28 cellular contexts compared by ENCODE assay signal in genomic region chr22:47570851-47571250, GRCh38.
A peak's percentile ranks its signal among the peaks of the same experiment; 100 is the strongest.
DNase-seq lines count a peak whose midpoint lies in the region; ATAC-seq, FAIRE-seq and TF ChIP-seq lines count a peak whose summit lies in the region.
"Had no signal": no experiment of that assay in that cellular context is flagged by ENCODE, and none has a peak within 500 bp of the region (broad histone marks: within the 10 kb centered on the region; RNA-seq: fewer than 3 reads in every experiment).

No MANE protein-coding gene starts in this region.

- H3K9me3 Mint-ChIP-seq in osteocyte (ENCODE audit: unreplicated experiment) (peaks cover 48% of the 10 kb centered on the region), type B pancreatic cell (peaks cover 4% of the 10 kb centered on the region)
- H3K9me3 Mint-ChIP-seq: CD8-positive, alpha-beta memory T cell had no signal

- H3K9ac ChIP-seq in HepG2 (ENCODE audit: insufficient read depth, low read depth, low read length): no peak overlapping the region
- H3K9ac ChIP-seq: BLaER1 had no signal

- H3K4me3 ChIP-seq in right lobe of liver: no peak overlapping the region
- no peak overlapping the region for H3K4me3 ChIP-seq in HepG2 (replicated peaks in 1 of 3; ENCODE audit: insufficient read depth in 1 of 3, low read depth in 2 of 3, low read length in 3 of 3)
- H3K4me3 ChIP-seq in ascending aorta: no peak overlapping the region
- H3K4me3 ChIP-seq: BLaER1, GM12878 had no signal

- POLR2A ChIA-PET in HepG2 (lab: Yijun Ruan, JAX): no interaction called here

- H3K79me2 ChIP-seq in HepG2 (ENCODE audit: insufficient read depth, low read length): no peaks in the 10 kb centered on the region

- H3K4me1 Mint-ChIP-seq in osteocyte (ENCODE audit: unreplicated experiment): no peaks in the 10 kb centered on the region
- no peaks in the 10 kb centered on the region for H3K4me1 Mint-ChIP-seq in type B pancreatic cell (ENCODE audit: unreplicated experiment)
- H3K4me1 Mint-ChIP-seq: CD14-positive monocyte; CD4-positive, alpha-beta memory T cell; CD8-positive, alpha-beta memory T cell had no signal

- H3K27ac ChIP-seq in right lobe of liver: no peak overlapping the region
- no peak overlapping the region for H3K27ac ChIP-seq in HepG2 (ENCODE audit: extremely low read length, insufficient read depth, low read length)
- H3K27ac ChIP-seq in ascending aorta: no peak overlapping the region
- H3K27ac ChIP-seq: BLaER1 had no signal

- no peaks in the 10 kb centered on the region for H3K9me3 ChIP-seq in right lobe of liver
- no peaks in the 10 kb centered on the region for H3K9me3 ChIP-seq in HepG2 (ENCODE audit: low read length)
- no peaks in the 10 kb centered on the region for H3K9me3 ChIP-seq in ascending aorta
- H3K9me3 ChIP-seq: BLaER1 had no signal

- H3K27ac Mint-ChIP-seq in osteocyte (ENCODE audit: unreplicated experiment): no peak overlapping the region
- no peak overlapping the region for H3K27ac Mint-ChIP-seq in type B pancreatic cell
- H3K27ac Mint-ChIP-seq: CD4-positive, alpha-beta memory T cell; CD4-positive, CD25-positive, alpha-beta regulatory T cell had no signal

- DNase-seq in right lobe of liver (peak in 2 of 3 donors; percentile 12 to 23), HepG2 (ENCODE audit: low spot score) (no peak), osteocyte (ENCODE audit: extremely low spot score, unreplicated experiment) (peak; percentile 73), type B pancreatic cell (ENCODE audit: extremely low spot score, unreplicated experiment) (peak; percentile 24), activated T-cell treated with anti-CD3 and anti-CD28 coated beads for 4 hours (no peak), NCI-H1092 (lab: John Stamatoyannopoulos, UW) (no peak), ascending aorta (ENCODE audit: low spot score in 2 of 2) (no peak)
- DNase-seq: 8988T; ACHN; BE2C; C1 segment of cervical spinal cord; CD4-positive, alpha-beta memory T cell; CD4-positive, CD25-positive, alpha-beta regulatory T cell; CD8-positive, alpha-beta memory T cell; COR-L47; DMS 273 treated with DMSO at 0.1 percent for 48 hours; DMS153; DMS53; DMS79; DND-41; EL; GDM1 had no signal

- H3K36me3 ChIP-seq in right lobe of liver (no peaks in the 10 kb centered on the region), HepG2 (replicated peaks in 1 of 2; ENCODE audit: control insufficient read depth in 1 of 2, insufficient read depth in 2 of 2, low read length in 2 of 2) (no peaks in the 10 kb centered on the region), ascending aorta (no peaks in the 10 kb centered on the region)
- H3K36me3 ChIP-seq: BE2C, BLaER1 had no signal

- CTCF ChIA-PET in HepG2 (lab: Yijun Ruan, JAX; ENCODE audit: low intra/inter-chr PET ratio, low total read pairs): no interaction called here

- H3K27me3 ChIP-seq in right lobe of liver: no peaks in the 10 kb centered on the region
- H3K27me3 ChIP-seq in HepG2 (ENCODE audit: control insufficient read depth in 1 of 2, insufficient read depth in 2 of 2, low read length in 2 of 2): peaks cover 2 to 15% of the 10 kb centered on the region in 2 experiments; a peak in 3 of 5 replicates
- no peaks in the 10 kb centered on the region for H3K27me3 ChIP-seq in ascending aorta
- H3K27me3 ChIP-seq: BE2C, BLaER1 had no signal

- no peak for TF ChIP-seq RAD21 in HepG2 (CRISPR knock-in tag; IDR thresholded peaks at IDR 0.05)

- H3K27me3 Mint-ChIP-seq in osteocyte (ENCODE audit: unreplicated experiment): no peaks in the 10 kb centered on the region
- H3K27me3 Mint-ChIP-seq in type B pancreatic cell: no peaks in the 10 kb centered on the region
- H3K27me3 Mint-ChIP-seq: CD4-positive, CD25-positive, alpha-beta regulatory T cell had no signal

- H4K20me1 ChIP-seq in HepG2 (ENCODE audit: insufficient read depth, low read length): no peaks in the 10 kb centered on the region
- H4K20me1 ChIP-seq: BLaER1 had no signal

- no peak overlapping the region for H2AFZ ChIP-seq in HepG2 (ENCODE audit: low read length)

- TF ChIP-seq EP300 in HepG2 (IDR thresholded peaks at IDR 0.05; ENCODE audit: low read depth in 2 of 2, low read length in 2 of 2) (no peak), HepG2 (CRISPR knock-in tag; IDR thresholded peaks at IDR 0.05; ENCODE audit: borderline replicate concordance) (no peak)

- H3K4me1 ChIP-seq in right lobe of liver (no peaks in the 10 kb centered on the region), HepG2 (ENCODE audit: insufficient read depth, low read length) (no peaks in the 10 kb centered on the region), ascending aorta (no peaks in the 10 kb centered on the region)
- H3K4me1 ChIP-seq: BE2C had no signal

- no peak for FAIRE-seq in HepG2 (lab: Jason Lieb, UNC)
- FAIRE-seq: A204.1, GM12878, GM12892, GM18507 had no signal

- H3K36me3 Mint-ChIP-seq in osteocyte (ENCODE audit: unreplicated experiment): no peaks in the 10 kb centered on the region
- no peaks in the 10 kb centered on the region for H3K36me3 Mint-ChIP-seq in type B pancreatic cell
- H3K36me3 Mint-ChIP-seq: CD14-positive monocyte; CD4-positive, alpha-beta memory T cell; CD4-positive, CD25-positive, alpha-beta regulatory T cell; CD8-positive, alpha-beta memory T cell had no signal

- TF ChIP-seq POLR2A in right lobe of liver (IDR thresholded peaks at IDR 0.05) (no peak), HepG2 (IDR thresholded peaks at IDR 0.05; ENCODE audit: insufficient read depth in 1 of 2, low read depth in 2 of 2, low read length in 2 of 2) (no peak)

- H3K4me2 ChIP-seq in HepG2 (ENCODE audit: low read depth, low read length): no peak overlapping the region
- H3K4me2 ChIP-seq: BLaER1 had no signal

- BruUV-seq in HepG2 (replicated peaks; lab: Mats Ljungman, UMichigan): no TSS peak

- no peak for TF ChIP-seq CTCF in right lobe of liver (IDR thresholded peaks at IDR 0.05)
- TF ChIP-seq CTCF in HepG2 (CRISPR knock-in tag; IDR thresholded peaks at IDR 0.05): no peak
- no peak for TF ChIP-seq CTCF in osteocyte (IDR thresholded peaks at IDR 0.05)
- TF ChIP-seq CTCF in type B pancreatic cell (conservative IDR thresholded peaks at IDR 0.05): no peak
- no peak for TF ChIP-seq CTCF in ascending aorta (IDR thresholded peaks at IDR 0.05)

- 43% methylated on average over 4 of the region's 5 CpGs for WGBS in right lobe of liver (ENCODE audit: insufficient coverage, low coverage, low lambda C conversion rate, missing lambda C conversion rate)
- 9% methylated on average over 5 of the region's 5 CpGs for WGBS in HepG2 (ENCODE audit: low lambda C conversion rate)

- no peak overlapping the region for H3K4me3 Mint-ChIP-seq in osteocyte (ENCODE audit: unreplicated experiment)
- H3K4me3 Mint-ChIP-seq in type B pancreatic cell: no peak overlapping the region
- H3K4me3 Mint-ChIP-seq: CD14-positive monocyte; CD4-positive, alpha-beta memory T cell; CD4-positive, CD25-positive, alpha-beta regulatory T cell; CD8-positive, alpha-beta memory T cell had no signal

- in situ Hi-C loops in HepG2 (cut with HindIII; ENCODE audit: extremely low pct_ligation_motif_present, low pct_unique_long_range_greater_than_20kb): no loop called here

- no peak for ATAC-seq in right lobe of liver
- ATAC-seq in HepG2: no peak
- ATAC-seq: GM12878 had no signal

- intact Hi-C loops in right lobe of liver (cut with DNase I): no loop called here
- intact Hi-C loops in HepG2 (cut with micrococcal nuclease; ENCODE audit: unreplicated experiment): no loop called here
- intact Hi-C loops in ascending aorta (cut with DNase I): no loop called here

TF ChIP-seq in HepG2, 621 proteins besides CTCF, POLR2A, EP300 and RAD21:
- TF ChIP-seq MLLT10 (CRISPR knock-in tag; IDR thresholded peaks at IDR 0.05) (no peak), DR1 (CRISPR knock-in tag; IDR thresholded peaks at IDR 0.05) (no peak), RFXAP (CRISPR knock-in tag; IDR thresholded peaks at IDR 0.05; ENCODE audit: borderline replicate concordance) (no peak), JUND (CRISPR knock-in tag; IDR thresholded peaks at IDR 0.05) (no peak), ZNF33B (CRISPR knock-in tag; IDR thresholded peaks at IDR 0.05) (no peak), MNT (IDR thresholded peaks at IDR 0.05) (no peak)
- TF ChIP-seq, protein P1, sequence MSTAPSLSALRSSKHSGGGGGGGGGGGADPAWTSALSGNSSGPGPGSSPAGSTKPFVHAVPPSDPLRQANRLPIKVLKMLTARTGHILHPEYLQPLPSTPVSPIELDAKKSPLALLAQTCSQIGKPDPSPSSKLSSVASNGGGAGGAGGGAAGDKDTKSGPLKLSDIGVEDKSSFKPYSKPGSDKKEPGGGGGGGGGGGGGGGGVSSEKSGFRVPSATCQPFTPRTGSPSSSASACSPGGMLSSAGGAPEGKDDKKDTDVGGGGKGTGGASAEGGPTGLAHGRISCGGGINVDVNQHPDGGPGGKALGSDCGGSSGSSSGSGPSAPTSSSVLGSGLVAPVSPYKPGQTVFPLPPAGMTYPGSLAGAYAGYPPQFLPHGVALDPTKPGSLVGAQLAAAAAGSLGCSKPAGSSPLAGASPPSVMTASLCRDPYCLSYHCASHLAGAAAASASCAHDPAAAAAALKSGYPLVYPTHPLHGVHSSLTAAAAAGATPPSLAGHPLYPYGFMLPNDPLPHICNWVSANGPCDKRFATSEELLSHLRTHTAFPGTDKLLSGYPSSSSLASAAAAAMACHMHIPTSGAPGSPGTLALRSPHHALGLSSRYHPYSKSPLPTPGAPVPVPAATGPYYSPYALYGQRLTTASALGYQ (CRISPR knock-in tag; IDR thresholded peaks at IDR 0.05): no peak

Comparison
In these comparisons a context has a peak if more than half of its experiments do, and no peak if none do; other contexts are left out.
1. DNase-seq: peak in right lobe of liver (2 of 3), osteocyte (single experiment) and type B pancreatic cell (single experiment); none in HepG2 (single experiment), activated T-cell treated with anti-CD3 and anti-CD28 coated beads for 4 hours (single experiment), NCI-H1092 (single experiment) and ascending aorta (0 of 2).